Comparison of ENCODE assay signal across 13 cellular contexts in genomic region chr14:24132976-24133375, GRCh38. TPM values are rescaled to one million over a fixed set of nuclear protein-coding genes. Genes with fewer than 3 reads are reported as not detected.
DNase-seq lines count a peak whose midpoint lies in the region; ATAC-seq and TF ChIP-seq lines count a peak whose summit lies in the region.
"Had no signal": no experiment of that assay in that cellular context is flagged by ENCODE, and none has a peak within 500 bp of the region (broad histone marks: within the 10 kb centered on the region; RNA-seq: fewer than 3 reads in every experiment).

No MANE protein-coding gene starts in this region.

- H3K27me3 ChIP-seq in CD8-positive, alpha-beta memory T cell (ENCODE audit: insufficient read depth, low read length, poor library complexity, severe bottlenecking), result no peaks in the 10 kb centered on the region
- H3K27me3 ChIP-seq in osteoblast (ENCODE audit: insufficient read depth, low read length) (no peaks in the 10 kb centered on the region), GM23338 (ENCODE audit: insufficient read depth) (no peaks in the 10 kb centered on the region)
- H3K27me3 ChIP-seq: hepatocyte, SJSA1 had no signal

- H3K36me3 ChIP-seq in CD8-positive, alpha-beta memory T cell (ENCODE audit: insufficient read depth, low read length), result peaks cover 7% of the 10 kb centered on the region
- H3K36me3 ChIP-seq in osteoblast (ENCODE audit: insufficient read depth, low read length) (peaks cover 9% of the 10 kb centered on the region), GM23338 (ENCODE audit: insufficient read depth) (0 out of 2 replicates have a peak, but pooled peaks cover 4% of the 10 kb centered on the region)

- no peaks in the 10 kb centered on the region for H3K9me3 ChIP-seq in CD8-positive, alpha-beta memory T cell (ENCODE audit: low read length)
- H3K9me3 ChIP-seq in osteoblast (ENCODE audit: low read depth, low read length), result no peaks in the 10 kb centered on the region
- H3K9me3 ChIP-seq: SJSA1 had no signal

- ATAC-seq in activated T-cell treated with anti-CD3 and anti-CD28 coated beads, Interleukin-2, amount 50 U/mL, for 72 hours (replicated peaks in 1 of 2), result no peak
- ATAC-seq in GM23338 (no peak), left lobe of liver (no peak)

- TF ChIP-seq CTCF in osteoblast (IDR thresholded peaks at IDR 0.05; ENCODE audit: extremely low read depth, low read depth, low read length), result no peak
- TF ChIP-seq CTCF in GM23338 (conservative IDR thresholded peaks at IDR 0.05; ENCODE audit: low read depth in 2 of 2), result no peak

- H3K4me3 ChIP-seq in CD8-positive, alpha-beta memory T cell (ENCODE audit: low read length), result no peak overlapping the region
- H3K4me3 ChIP-seq in osteoblast (ENCODE audit: insufficient read depth, low read length) (no peak overlapping the region), GM23338 (no peak overlapping the region)
- H3K4me3 ChIP-seq: hepatocyte, SJSA1 had no signal

- peak overlapping the region; percentile 42 for H3K27ac Mint-ChIP-seq in activated T-cell treated with anti-CD3 and anti-CD28 coated beads, Interleukin-2, amount 50 U/mL, for 72 hours
- H3K27ac Mint-ChIP-seq in CD8-positive, alpha-beta memory T cell, result peak overlapping the region in 6 of 8 donors; percentile 54 to 97 (median 73)
- peak overlapping the region; percentile 89 for H3K27ac Mint-ChIP-seq in activated naive CD8-positive, alpha-beta T cell
- no peak overlapping the region for H3K27ac Mint-ChIP-seq in GM23338

- H3K4me3 Mint-ChIP-seq in activated T-cell treated with anti-CD3 and anti-CD28 coated beads, Interleukin-2, amount 50 U/mL, for 72 hours, result peak overlapping the region; percentile 54 to 64
- peak overlapping the region in 2 of 7 donors; percentile 37 to 40 for H3K4me3 Mint-ChIP-seq in CD8-positive, alpha-beta memory T cell
- peak overlapping the region; percentile 42 for H3K4me3 Mint-ChIP-seq in activated naive CD8-positive, alpha-beta T cell
- no peak overlapping the region; the same call in 2 of the 3 replicates for H3K4me3 Mint-ChIP-seq in GM23338

- H3K36me3 Mint-ChIP-seq in activated T-cell treated with anti-CD3 and anti-CD28 coated beads, Interleukin-2, amount 50 U/mL, for 72 hours (ENCODE audit: insufficient read depth in 2 of 2), result peaks cover 4 to 6% of the 10 kb centered on the region in 2 donors
- peaks cover 0 to 21% (median under 1%) of the 10 kb centered on the region in 3 donors for H3K36me3 Mint-ChIP-seq in CD8-positive, alpha-beta memory T cell
- H3K36me3 Mint-ChIP-seq in activated naive CD8-positive, alpha-beta T cell, result peaks cover 6% of the 10 kb centered on the region
- H3K36me3 Mint-ChIP-seq in GM23338 (ENCODE audit: low read depth), result peaks cover 8% of the 10 kb centered on the region

- H4K20me1 ChIP-seq in osteoblast (ENCODE audit: insufficient read depth, low read length) (peaks cover 3% of the 10 kb centered on the region), GM23338 (replicated peaks; ENCODE audit: insufficient read depth) (no peaks in the 10 kb centered on the region)

- H3K4me2 ChIP-seq in osteoblast (ENCODE audit: insufficient read depth, low read length) (no peak overlapping the region), GM23338 (no peak overlapping the region)
- H3K4me2 ChIP-seq: hepatocyte had no signal

- H3K4me1 ChIP-seq in CD8-positive, alpha-beta memory T cell (ENCODE audit: insufficient read depth, low read length), result peaks cover 38% of the 10 kb centered on the region
- H3K4me1 ChIP-seq in osteoblast (ENCODE audit: insufficient read depth, low read length) (peaks cover 12% of the 10 kb centered on the region), GM23338 (ENCODE audit: insufficient read depth) (peaks cover 17% of the 10 kb centered on the region)

- POLR2A ChIA-PET in CD8-positive, alpha-beta memory T cell (lab: Charles Lee), result interaction anchor here (1.1 kb wide), 1 partner anchor 16 kb away, joined by 4 read pairs; no protein-coding TSS in a partner anchor

- peaks cover 22% of the 10 kb centered on the region for H3F3A ChIP-seq in GM23338 (replicated peaks; ENCODE audit: low read depth)

- CTCF ChIA-PET in CD8-positive, alpha-beta memory T cell (lab: Charles Lee), result interaction anchor here (0.9 to 1.7 kb wide), 5 partner anchors 8 to 24 kb away, joined by 3 to 7 read pairs (median 3); partner anchors contain the start of genes EMC9 and NRL

- DNase-seq in activated T-cell treated with anti-CD3 and anti-CD28 coated beads, Interleukin-2, amount 50 U/mL, for 72 hours, result no peak
- no peak for DNase-seq in activated T-cell treated with anti-CD3 and anti-CD28 coated beads, Interleukin-2, amount 50 U/mL, for 1 hour
- DNase-seq in CD8-positive, alpha-beta memory T cell, result no peak
- DNase-seq in osteoblast (ENCODE audit: insufficient read length, low spot score, missing footprints) (peak; percentile 69), GM23338 (ENCODE audit: low spot score) (no peak), NCI-H2171 (lab: John Stamatoyannopoulos, UW) (no peak), left lobe of liver (ENCODE audit: low spot score) (no peak)
- DNase-seq: cerebellar nuclear complex, islet precursor cell had no signal

- peaks cover 44% of the 10 kb centered on the region for H3K4me1 Mint-ChIP-seq in activated T-cell treated with anti-CD3 and anti-CD28 coated beads, Interleukin-2, amount 50 U/mL, for 72 hours (ENCODE audit: low read depth)
- peaks cover 32 to 42% (median 37%) of the 10 kb centered on the region in 3 donors for H3K4me1 Mint-ChIP-seq in CD8-positive, alpha-beta memory T cell
- H3K4me1 Mint-ChIP-seq in activated naive CD8-positive, alpha-beta T cell (ENCODE audit: low read depth), result peaks cover 38% of the 10 kb centered on the region
- H3K4me1 Mint-ChIP-seq in GM23338, result peaks cover 27% of the 10 kb centered on the region

- H3K9me3 Mint-ChIP-seq in activated T-cell treated with anti-CD3 and anti-CD28 coated beads, Interleukin-2, amount 50 U/mL, for 72 hours, result no peaks in the 10 kb centered on the region
- peaks cover 0 to 2% (median 0%) of the 10 kb centered on the region in 5 donors for H3K9me3 Mint-ChIP-seq in CD8-positive, alpha-beta memory T cell
- H3K9me3 Mint-ChIP-seq in activated naive CD8-positive, alpha-beta T cell (ENCODE audit: low read depth), result no peaks in the 10 kb centered on the region
- H3K9me3 Mint-ChIP-seq in GM23338, result no peaks in the 10 kb centered on the region

- H3K79me2 ChIP-seq in osteoblast (ENCODE audit: insufficient read depth, low read length), result peaks cover 20% of the 10 kb centered on the region
- H3K79me2 ChIP-seq in GM23338 (replicated peaks; ENCODE audit: insufficient read depth), result no peaks in the 10 kb centered on the region

- H3K9me2 ChIP-seq in GM23338 (ENCODE audit: insufficient read depth), result no peaks in the 10 kb centered on the region

- H3K27me3 Mint-ChIP-seq in activated T-cell treated with anti-CD3 and anti-CD28 coated beads, Interleukin-2, amount 50 U/mL, for 72 hours (ENCODE audit: low read depth), result no peaks in the 10 kb centered on the region
- no peaks in the 10 kb centered on the region for H3K27me3 Mint-ChIP-seq in CD8-positive, alpha-beta memory T cell
- H3K27me3 Mint-ChIP-seq in activated naive CD8-positive, alpha-beta T cell, result no peaks in the 10 kb centered on the region
- peaks cover 14% of the 10 kb centered on the region for H3K27me3 Mint-ChIP-seq in GM23338 (ENCODE audit: insufficient read depth, low read depth, poor library complexity)

- H3K27ac ChIP-seq in CD8-positive, alpha-beta memory T cell (ENCODE audit: low read depth, low read length), result no peak overlapping the region
- H3K27ac ChIP-seq in osteoblast (ENCODE audit: low read depth, low read length) (no peak overlapping the region), GM23338 (ENCODE audit: low read depth) (no peak overlapping the region)
- H3K27ac ChIP-seq: hepatocyte, SJSA1 had no signal

- H2AFZ ChIP-seq in osteoblast (ENCODE audit: low read length), result no peak overlapping the region
- H2AFZ ChIP-seq in GM23338, result no peak overlapping the region
- H2AFZ ChIP-seq: hepatocyte had no signal

TF ChIP-seq in GM23338, 12 proteins besides CTCF, POLR2A, EP300 and RAD21 (continues in another document):
- no peak for TF ChIP-seq ZNF114 (CRISPR knock-in tag; IDR thresholded peaks at IDR 0.05)
- no peak for TF ChIP-seq CREB1 (CRISPR knock-in tag; IDR thresholded peaks at IDR 0.05; ENCODE audit: low read depth)

RNA-seq across cellular contexts. Expression of gene FITM1, which starts 2.5 kb away (rescaled TPM):
- 1 to 10 TPM in 1 of 2 donors, under 1 TPM in 1; 0.46 to 2.2 TPM for total RNA-seq in activated T-cell treated with anti-CD3 and anti-CD28 coated beads, Interleukin-2, amount 50 U/mL, for 72 hours
- total RNA-seq in CD8-positive, alpha-beta memory T cell, result 1 to 10 TPM in 1 of 2 experiments, under 1 TPM in 1; 0.58 to 1.1 TPM
- polyA plus RNA-seq in CD8-positive, alpha-beta memory T cell, result not detected
- total RNA-seq in osteoblast, result 0.29 and 0.72 TPM in 2 replicates
- not detected in 2 replicates for total RNA-seq in GM23338 (2014; rRNA removed; shearing (Covaris generic))
- polyA plus RNA-seq in GM23338 (2016; fragmentation: Nextera tagmentation; extraction: Ambion mirVana), result 0.53 and 0.57 TPM in 2 replicates
- 34.9 TPM for total RNA-seq in left lobe of liver
- total RNA-seq: SJSA1 had no signal
- polyA plus RNA-seq: AG04450 had no signal

RNA-seq across cellular contexts. Expression of gene PSME1, which starts 3.0 kb away (rescaled TPM):
- total RNA-seq in activated T-cell treated with anti-CD3 and anti-CD28 coated beads, Interleukin-2, amount 50 U/mL, for 72 hours, result 100 to 1,000 TPM; 342 to 378 TPM
- total RNA-seq in CD8-positive, alpha-beta memory T cell, result 100 to 1,000 TPM; 343 to 347 TPM
- 1,041 TPM for polyA plus RNA-seq in CD8-positive, alpha-beta memory T cell
- 95.5 and 111 TPM in 2 replicates for total RNA-seq in osteoblast
- total RNA-seq in GM23338 (2014; rRNA removed; shearing (Covaris generic)), result 53.9 and 61.1 TPM in 2 replicates
- 215 and 220 TPM in 2 replicates for polyA plus RNA-seq in GM23338 (2016; fragmentation: Nextera tagmentation; extraction: Ambion mirVana)
- total RNA-seq in left lobe of liver, result 98.1 TPM

RNA-seq across cellular contexts. Expression of gene EMC9, which starts 8.4 kb away (rescaled TPM):
- 10 to 100 TPM; 38.0 to 56.5 TPM for total RNA-seq in activated T-cell treated with anti-CD3 and anti-CD28 coated beads, Interleukin-2, amount 50 U/mL, for 72 hours
- 10 to 100 TPM; 28.1 to 30.2 TPM for total RNA-seq in CD8-positive, alpha-beta memory T cell
- 15.0 TPM for polyA plus RNA-seq in CD8-positive, alpha-beta memory T cell
- 6.9 and 9.1 TPM in 2 replicates for total RNA-seq in osteoblast
- 20.1 and 30.0 TPM in 2 replicates for total RNA-seq in GM23338 (2014; rRNA removed; shearing (Covaris generic))
- 64.2 and 64.9 TPM in 2 replicates for polyA plus RNA-seq in GM23338 (2016; fragmentation: Nextera tagmentation; extraction: Ambion mirVana)
- total RNA-seq in left lobe of liver, result 24.2 TPM

RNA-seq across cellular contexts. Expression of gene PSME2, which starts 13.4 kb away (rescaled TPM):
- 100 to 1,000 TPM; 369 to 376 TPM for total RNA-seq in activated T-cell treated with anti-CD3 and anti-CD28 coated beads, Interleukin-2, amount 50 U/mL, for 72 hours
- total RNA-seq in CD8-positive, alpha-beta memory T cell, result 100 to 1,000 TPM; 368 to 376 TPM
- polyA plus RNA-seq in CD8-positive, alpha-beta memory T cell, result 534 TPM
- total RNA-seq in osteoblast, result 47.7 and 55.7 TPM in 2 replicates
- 54.0 and 59.9 TPM in 2 replicates for total RNA-seq in GM23338 (2014; rRNA removed; shearing (Covaris generic))
- polyA plus RNA-seq in GM23338 (2016; fragmentation: Nextera tagmentation; extraction: Ambion mirVana), result 246 and 259 TPM in 2 replicates
- 124 TPM for total RNA-seq in left lobe of liver

RNA-seq across cellular contexts. Expression of gene RNF31, which starts 14.3 kb away (rescaled TPM):
- total RNA-seq in activated T-cell treated with anti-CD3 and anti-CD28 coated beads, Interleukin-2, amount 50 U/mL, for 72 hours, result 10 to 100 TPM; 88.7 to 90.6 TPM
- 10 to 100 TPM; 85.9 TPM for total RNA-seq in CD8-positive, alpha-beta memory T cell
- 71.5 TPM for polyA plus RNA-seq in CD8-positive, alpha-beta memory T cell
- total RNA-seq in osteoblast (43.9 and 49.6 TPM in 2 replicates), left lobe of liver (28.6 TPM)
- total RNA-seq in GM23338 (2014; rRNA removed; shearing (Covaris generic)), result 54.8 and 86.4 TPM in 2 replicates
- 84.1 and 87.4 TPM in 2 replicates for polyA plus RNA-seq in GM23338 (2016; fragmentation: Nextera tagmentation; extraction: Ambion mirVana)

Comparison
In these comparisons a context has a peak if more than half of its experiments do, and no peak if none do; other contexts are left out.
1. RNA of gene FITM1, which starts 2.5 kb away (total RNA-seq): 34.9 TPM in left lobe of liver (single experiment); 0.46 to 2.2 TPM in activated T-cell treated with anti-CD3 and anti-CD28 coated beads, Interleukin-2, amount 50 U/mL, for 72 hours, 0.58 to 1.1 TPM in CD8-positive, alpha-beta memory T cell, 0.29 to 0.72 TPM in osteoblast and not detected in GM23338; every median in the first group is over 10 times any median in the second.